2 cellular contexts compared by ENCODE assay signal in the genomic region with DNA sequence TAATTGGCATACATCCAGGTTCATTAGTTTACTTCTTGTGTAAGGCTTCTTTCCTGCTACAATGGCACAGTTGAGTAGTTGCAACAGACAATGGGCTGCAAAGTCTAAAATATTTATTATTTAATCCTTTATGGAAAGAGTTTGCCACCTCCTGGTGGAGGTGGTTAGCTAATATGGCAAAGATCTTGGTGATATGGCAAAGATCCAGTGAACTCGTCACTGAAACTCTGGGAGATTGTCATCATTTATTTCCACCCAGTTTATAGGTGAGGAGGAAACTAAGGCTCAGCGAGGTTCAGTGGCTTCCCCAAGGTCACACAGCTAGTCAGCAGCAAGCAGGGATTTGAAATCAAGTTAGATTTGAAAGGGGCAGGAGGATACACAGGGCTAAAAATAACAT.
A peak's percentile ranks its signal among the peaks of the same experiment; 100 is the strongest.
TF ChIP-seq lines count a peak whose summit lies in the region.

No MANE protein-coding gene starts in this region.

TF ChIP-seq in GM12878, 131 proteins besides CTCF, POLR2A, EP300 and RAD21:
- peak; percentile 60; the same call in 1 of the 2 replicates for TF ChIP-seq SMC3 (IDR thresholded peaks at IDR 0.05; ENCODE audit: borderline replicate concordance, low read length)
- TF ChIP-seq, protein P1, sequence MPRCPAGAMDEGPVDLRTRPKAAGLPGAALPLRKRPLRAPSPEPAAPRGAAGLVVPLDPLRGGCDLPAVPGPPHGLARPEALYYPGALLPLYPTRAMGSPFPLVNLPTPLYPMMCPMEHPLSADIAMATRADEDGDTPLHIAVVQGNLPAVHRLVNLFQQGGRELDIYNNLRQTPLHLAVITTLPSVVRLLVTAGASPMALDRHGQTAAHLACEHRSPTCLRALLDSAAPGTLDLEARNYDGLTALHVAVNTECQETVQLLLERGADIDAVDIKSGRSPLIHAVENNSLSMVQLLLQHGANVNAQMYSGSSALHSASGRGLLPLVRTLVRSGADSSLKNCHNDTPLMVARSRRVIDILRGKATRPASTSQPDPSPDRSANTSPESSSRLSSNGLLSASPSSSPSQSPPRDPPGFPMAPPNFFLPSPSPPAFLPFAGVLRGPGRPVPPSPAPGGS (IDR thresholded peaks at IDR 0.05; ENCODE audit: borderline replicate concordance, insufficient read depth, low read depth, low read length, poor library complexity, severe bottlenecking), result no peak
- TF ChIP-seq SMAD5 (IDR thresholded peaks at IDR 0.05; ENCODE audit: low read depth), result no peak
- TF ChIP-seq ZNF207 (IDR thresholded peaks at IDR 0.05; ENCODE audit: borderline replicate concordance), result no peak

TF ChIP-seq in HEK293T, 16 proteins besides CTCF, POLR2A, EP300 and RAD21:
- TF ChIP-seq SP1 (IDR thresholded peaks at IDR 0.05) (no peak), ELF4 (IDR thresholded peaks at IDR 0.05) (no peak), CTBP1 (IDR thresholded peaks at IDR 0.05; ENCODE audit: borderline replicate concordance) (no peak), ZNF384 (IDR thresholded peaks at IDR 0.05) (no peak), NFRKB (IDR thresholded peaks at IDR 0.05) (no peak), FOXM1 (IDR thresholded peaks at IDR 0.05; ENCODE audit: borderline replicate concordance) (no peak), SUZ12 (IDR thresholded peaks at IDR 0.05) (no peak), LEF1 (IDR thresholded peaks at IDR 0.05; ENCODE audit: borderline replicate concordance) (no peak), L3MBTL2 (conservative IDR thresholded peaks at IDR 0.05) (no peak), FOXA1 (IDR thresholded peaks at IDR 0.05) (no peak)
